12 cellular contexts compared by ENCODE assay signal in the genomic region with DNA sequence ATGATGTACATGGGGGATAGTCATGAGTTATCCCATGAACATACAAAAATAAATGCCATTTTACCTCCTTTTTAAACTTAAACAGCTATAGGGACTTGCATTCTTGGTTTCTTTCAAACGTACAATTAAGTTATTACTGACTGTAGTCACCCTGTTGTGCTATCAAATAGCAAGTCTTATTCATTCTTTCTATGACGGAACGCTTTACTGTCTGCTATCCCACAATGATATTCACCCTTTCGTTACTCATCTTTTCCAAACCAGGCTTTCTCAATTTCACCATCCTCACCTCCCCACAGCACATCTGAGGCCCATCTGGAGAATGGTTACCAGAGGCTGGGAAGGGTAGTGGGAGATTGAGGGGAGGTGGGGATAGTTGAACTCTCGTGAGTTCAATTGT.
DNase-seq lines count a peak whose midpoint lies in the region; ATAC-seq lines count a peak whose summit lies in the region.
"Had no signal": no experiment of that assay in that cellular context is flagged by ENCODE, and none has a peak within 500 bp of the region (broad histone marks: within the 10 kb centered on the region; RNA-seq: fewer than 3 reads in every experiment).

No MANE protein-coding gene starts in this region.

- H3K36me3 ChIP-seq in SK-N-MC (ENCODE audit: insufficient read depth, low read length) = no peaks in the 10 kb centered on the region
- H3K36me3 ChIP-seq in rectal smooth muscle tissue (ENCODE audit: control insufficient read depth, insufficient read depth, low read length) = no peaks in the 10 kb centered on the region

- intact Hi-C loops in left cardiac atrium (cut with DNase I) = no loop called here

- H3K27me3 ChIP-seq in rectal smooth muscle tissue (ENCODE audit: control insufficient read depth, insufficient read depth, low read length) = no peaks in the 10 kb centered on the region

- H3K4me3 ChIP-seq in SK-N-MC (peak overlapping the region; percentile 83), rectal smooth muscle tissue (ENCODE audit: low read length) (peak overlapping the region; percentile 54)

- H3K9ac ChIP-seq in SK-N-MC (ENCODE audit: insufficient read length) (peak overlapping the region; percentile 77), rectal smooth muscle tissue (ENCODE audit: low read length) (no peak overlapping the region)

- peak; percentile 48 to 73 for ATAC-seq in left cardiac atrium
- ATAC-seq: T-cell had no signal

- peak overlapping the region; percentile 88 for H3K27ac ChIP-seq in SK-N-MC
- H3K27ac ChIP-seq in rectal smooth muscle tissue (ENCODE audit: low read depth, low read length) = no peak overlapping the region

- DNase-seq in ELR (ENCODE audit: low read depth) (peak; percentile 47), SK-N-MC (ENCODE audit: low read depth, low spot score) (no peak), left cardiac atrium (no peak), HCEC 1CT (no peak), globus pallidus (ENCODE audit: low spot score) (no peak), middle frontal gyrus (ENCODE audit: extremely low spot score, low spot score) (no peak)
- DNase-seq in stimulated activated CD4-positive, alpha-beta T cell treated with anti-CD3 and anti-CD28 coated beads, Interleukin-12 subunit alpha, Interleukin-12 subunit beta, amount 100 ng/mL, for 4 hours = no peak
- DNase-seq: activated effector memory CD4-positive, alpha-beta T cell treated with Interleukin-2 at 50 U/mL for 16 hours; naive B cell; NCI-H524; T-cell had no signal

- no peaks in the 10 kb centered on the region for H3K9me3 ChIP-seq in SK-N-MC (ENCODE audit: low read depth, low read length)

- H3K4me1 ChIP-seq in rectal smooth muscle tissue (ENCODE audit: control insufficient read depth, insufficient read depth, low read length) = no peaks in the 10 kb centered on the region
